ENCODE assay signal across 1 cellular context in genomic region chr3:39752751-39753150, GRCh38.
TF ChIP-seq lines count a peak whose summit lies in the region.

No MANE protein-coding gene starts in this region.

TF ChIP-seq in HepG2, 621 proteins besides CTCF, POLR2A, EP300 and RAD21 (continued from another document):
- no peak for TF ChIP-seq ZBED4 (CRISPR knock-in tag; IDR thresholded peaks at IDR 0.05; ENCODE audit: borderline replicate concordance)
